In the genomic region with DNA sequence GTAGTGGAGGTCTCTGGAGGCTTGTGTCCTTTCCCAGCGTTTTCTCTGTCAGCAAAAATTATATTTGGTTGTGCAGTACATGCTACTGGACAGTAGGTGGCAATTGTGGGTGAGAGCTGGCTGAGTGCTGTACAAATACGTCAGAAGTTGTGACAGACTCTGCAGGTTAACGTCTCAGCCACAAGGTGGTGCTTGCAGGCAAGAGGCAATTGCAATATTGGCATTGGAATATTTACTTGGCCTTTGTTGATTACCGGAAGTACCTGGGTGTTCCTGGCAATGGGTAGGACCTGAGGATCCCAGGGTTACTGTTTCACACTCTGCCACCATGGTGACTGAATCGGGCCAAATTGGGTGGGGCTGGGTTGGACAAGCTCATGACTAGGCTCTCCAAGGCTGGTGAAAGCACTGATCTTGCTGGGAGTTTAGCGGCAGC, we compare ENCODE assay signal across 8 cellular contexts.
DNase-seq lines count a peak whose midpoint lies in the region; ATAC-seq and TF ChIP-seq lines count a peak whose summit lies in the region.
"Had no signal": no experiment of that assay in that cellular context is flagged by ENCODE, and none has a peak within 500 bp of the region (broad histone marks: within the 10 kb centered on the region; RNA-seq: fewer than 3 reads in every experiment).

No MANE protein-coding gene starts in this region.

- no peak overlapping the region for H3K27ac Mint-ChIP-seq in nephron
- H3K27ac Mint-ChIP-seq: stimulated activated naive CD8-positive, alpha-beta T cell treated with anti-CD3 and anti-CD28 coated beads, Interleukin-15, Interleukin-2, amounts not matched to agents 100 ng/mL and 50 ng/mL, for 24 hours had no signal

- H3K27me3 Mint-ChIP-seq in nephron (ENCODE audit: low read depth) = no peaks in the 10 kb centered on the region
- H3K27me3 Mint-ChIP-seq: stimulated activated naive CD8-positive, alpha-beta T cell treated with anti-CD3 and anti-CD28 coated beads, Interleukin-15, Interleukin-2, amounts not matched to agents 100 ng/mL and 50 ng/mL, for 24 hours had no signal

- peaks cover 8% of the 10 kb centered on the region for H3K9me3 Mint-ChIP-seq in nephron

- no peaks in the 10 kb centered on the region for H3K4me1 ChIP-seq in breast epithelium

- no peak overlapping the region for H3K4me3 ChIP-seq in breast epithelium

- no peak for TF ChIP-seq POLR2A in breast epithelium (IDR thresholded peaks at IDR 0.05)

- no peaks in the 10 kb centered on the region for H3K36me3 ChIP-seq in breast epithelium

- peak; percentile 87 for TF ChIP-seq CTCF in GM12874 (IDR thresholded peaks at IDR 0.05; ENCODE audit: insufficient read depth, low read depth, low read length)
- peak in 2 of 3 donors; percentile 35 to 58 for TF ChIP-seq CTCF in breast epithelium (IDR thresholded peaks at IDR 0.05)
- peak; percentile 46 to 69 (median 57) for TF ChIP-seq CTCF in nephron (IDR thresholded peaks at IDR 0.05; ENCODE audit: unreplicated experiment in 3 of 3)

- no peak overlapping the region for H3K4me3 Mint-ChIP-seq in nephron
- H3K4me3 Mint-ChIP-seq: stimulated activated naive CD8-positive, alpha-beta T cell treated with anti-CD3 and anti-CD28 coated beads, Interleukin-15, Interleukin-2, amounts not matched to agents 100 ng/mL and 50 ng/mL, for 24 hours had no signal

- intact Hi-C loops in breast epithelium (cut with DNase I; ENCODE audit: low total_unique reads) = no loop called here

- no peaks in the 10 kb centered on the region for H3K27me3 ChIP-seq in breast epithelium

- H3K27ac ChIP-seq in breast epithelium = no peak overlapping the region

- DNase-seq in NCI-H748 treated with DMSO at 0.1 percent for 48 hours (lab: John Stamatoyannopoulos, UW) (peak; percentile 57), breast epithelium (ENCODE audit: low spot score in 2 of 2) (no peak), NCI-H226 (no peak)

- peaks cover 0 to 2% of the 10 kb centered on the region in 2 donors for H3K9me3 ChIP-seq in breast epithelium

- no peaks in the 10 kb centered on the region for H3K4me1 Mint-ChIP-seq in nephron

- no peaks in the 10 kb centered on the region for H3K36me3 Mint-ChIP-seq in nephron (ENCODE audit: low read depth)

- ATAC-seq in GM21528 (IDR thresholded peaks at IDR 0.05; ENCODE audit: low FRiP score, unreplicated experiment) = peak; percentile 98
- ATAC-seq in HG03571 (IDR thresholded peaks at IDR 0.05; ENCODE audit: unreplicated experiment) = peak; percentile 90
